ENCODE assay signal across 8 cellular contexts in genomic region chr12:131298516-131299369, GRCh38.
DNase-seq lines count a peak whose midpoint lies in the region; ATAC-seq, FAIRE-seq and TF ChIP-seq lines count a peak whose summit lies in the region.
"Not testable (repeated sequence)": the region's sequence is repeated elsewhere in the genome, so short reads cannot be mapped to it uniquely, and the experiment has no call there.

No MANE protein-coding gene starts in this region.

- not testable (repeated sequence) for DNase-seq in GM23338 (ENCODE audit: low spot score); central memory CD8-positive, alpha-beta T cell (ENCODE audit: low spot score in 2 of 2); left cardiac atrium; pancreas; upper lobe of right lung
- peak; percentile 17 for DNase-seq in activated CD4-positive, alpha-beta T cell treated with anti-CD3 and anti-CD28 coated beads, Interleukin-2, amount 10 ng/mL, durations not matched to agents 24 days and 14 days
- DNase-seq in activated T-cell treated with anti-CD3 and anti-CD28 coated beads, Interleukin-2, amount 50 U/mL, for 48 hours, result peak; percentile 14 to 21
- peak; percentile 47 for DNase-seq in mesenteric fat pad (ENCODE audit: low spot score)

- intact Hi-C loops in activated CD4-positive, alpha-beta T cell treated with anti-CD3 and anti-CD28 coated beads, Interleukin-2, amount 10 ng/mL, durations not matched to agents 24 days and 14 days (cut with micrococcal nuclease); pancreas (cut with DNase I); upper lobe of right lung (cut with DNase I): not testable (repeated sequence)
- intact Hi-C loops in left cardiac atrium (cut with DNase I), result loop anchor here in 1 of 2 donors (5.0 kb wide), 1 partner anchor 369 kb away; no protein-coding TSS in a partner anchor

- H3K27me3 Mint-ChIP-seq in GM23338 (ENCODE audit: insufficient read depth, low read depth, poor library complexity); activated CD4-positive, alpha-beta T cell treated with anti-CD3 and anti-CD28 coated beads, Interleukin-2, amount 10 ng/mL, durations not matched to agents 24 days and 14 days: not testable (repeated sequence)
- peaks cover 11% of the 10 kb centered on the region for H3K27me3 Mint-ChIP-seq in central memory CD8-positive, alpha-beta T cell

- not testable (repeated sequence) for H3K79me2 ChIP-seq in GM23338 (replicated peaks; ENCODE audit: insufficient read depth)

- TF ChIP-seq CTCF in GM23338 (conservative IDR thresholded peaks at IDR 0.05; ENCODE audit: low read depth in 2 of 2); pancreas (IDR thresholded peaks at IDR 0.05); upper lobe of right lung (IDR thresholded peaks at IDR 0.05): not testable (repeated sequence)

- not testable (repeated sequence) for H3K4me2 ChIP-seq in GM23338

- H3K4me3 ChIP-seq in GM23338, pancreas, upper lobe of right lung: not testable (repeated sequence)

- H3K27ac Mint-ChIP-seq in GM23338; activated CD4-positive, alpha-beta T cell treated with anti-CD3 and anti-CD28 coated beads, Interleukin-2, amount 10 ng/mL, durations not matched to agents 24 days and 14 days; central memory CD8-positive, alpha-beta T cell (ENCODE audit: low read depth): not testable (repeated sequence)

- not testable (repeated sequence) for H3K9me3 Mint-ChIP-seq in GM23338; activated CD4-positive, alpha-beta T cell treated with anti-CD3 and anti-CD28 coated beads, Interleukin-2, amount 10 ng/mL, durations not matched to agents 24 days and 14 days; central memory CD8-positive, alpha-beta T cell

- peak; percentile 90 for ATAC-seq in GM23338
- not testable (repeated sequence) for ATAC-seq in central memory CD8-positive, alpha-beta T cell (replicated peaks; ENCODE audit: extremely low read depth, poor library complexity, severe bottlenecking)
- ATAC-seq in left cardiac atrium, result peak; percentile 36 to 51
- ATAC-seq in pancreas, result peak in 3 of 4 donors; percentile 25 to 59 (median 47)
- peak; percentile 20 for ATAC-seq in upper lobe of right lung

- FAIRE-seq in pancreas (lab: Jason Lieb, UNC), result not testable (repeated sequence)

- H3K9me3 ChIP-seq in pancreas, upper lobe of right lung: not testable (repeated sequence)

- H3K4me3 Mint-ChIP-seq in GM23338; activated CD4-positive, alpha-beta T cell treated with anti-CD3 and anti-CD28 coated beads, Interleukin-2, amount 10 ng/mL, durations not matched to agents 24 days and 14 days: not testable (repeated sequence)
- peak overlapping the region; percentile 42 for H3K4me3 Mint-ChIP-seq in central memory CD8-positive, alpha-beta T cell

- H3K9me2 ChIP-seq in GM23338 (ENCODE audit: insufficient read depth), result not testable (repeated sequence)

- H3F3A ChIP-seq in GM23338 (replicated peaks; ENCODE audit: low read depth), result not testable (repeated sequence)

- H3K4me1 Mint-ChIP-seq in GM23338; activated CD4-positive, alpha-beta T cell treated with anti-CD3 and anti-CD28 coated beads, Interleukin-2, amount 10 ng/mL, durations not matched to agents 24 days and 14 days; central memory CD8-positive, alpha-beta T cell: not testable (repeated sequence)

- 4 to 11% methylated on average over 7 to 14 of the region's 84 CpGs for WGBS in pancreas, 2 donors

- H3K36me3 ChIP-seq in GM23338 (ENCODE audit: insufficient read depth); pancreas; upper lobe of right lung: not testable (repeated sequence)

- H2AFZ ChIP-seq in GM23338, result not testable (repeated sequence)

- H3K27ac ChIP-seq in GM23338 (ENCODE audit: low read depth); pancreas; upper lobe of right lung: not testable (repeated sequence)

- not testable (repeated sequence) for H3K27me3 ChIP-seq in GM23338 (ENCODE audit: insufficient read depth); pancreas; upper lobe of right lung

- H3K36me3 Mint-ChIP-seq in GM23338 (ENCODE audit: low read depth); activated CD4-positive, alpha-beta T cell treated with anti-CD3 and anti-CD28 coated beads, Interleukin-2, amount 10 ng/mL, durations not matched to agents 24 days and 14 days (ENCODE audit: low read depth); central memory CD8-positive, alpha-beta T cell (ENCODE audit: insufficient read depth): not testable (repeated sequence)

- not testable (repeated sequence) for H3K4me1 ChIP-seq in GM23338 (ENCODE audit: insufficient read depth); pancreas; upper lobe of right lung

- not testable (repeated sequence) for H4K20me1 ChIP-seq in GM23338 (replicated peaks; ENCODE audit: insufficient read depth)
